Comparison of ENCODE assay signal across 18 cellular contexts in genomic region chr9:25603106-25603505, GRCh38.
"Had no signal": no experiment of that assay in that cellular context is flagged by ENCODE, and none has a peak within 500 bp of the region (broad histone marks: within the 10 kb centered on the region; RNA-seq: fewer than 3 reads in every experiment).

No MANE protein-coding gene starts in this region.

- H3K27me3 ChIP-seq: colonic mucosa, sigmoid colon, tibial artery had no signal

- DNase-seq: colonic mucosa; effector memory CD4-positive, alpha-beta T cell; kidney; naive B cell; psoas muscle; right cardiac atrium; sigmoid colon; stimulated activated CD4-positive, alpha-beta T cell treated with anti-CD3 and anti-CD28 coated beads, Interleukin-2, amount 100 ng/mL, for 24 hours; stimulated activated CD4-positive, alpha-beta T cell treated with anti-CD3 and anti-CD28 coated beads, Interleukin-4, amount 100 ng/mL, for 24 hours; stimulated activated naive CD4-positive, alpha-beta T cell treated with Interleukin-2 at 50 U/mL for 16 hours; substantia nigra; testis; tibial artery had no signal

- H3K4me1 ChIP-seq: colonic mucosa, psoas muscle, testis, tibial artery had no signal

- H3K9me3 ChIP-seq: colonic mucosa, mucosa of descending colon, psoas muscle, sigmoid colon, testis, tibial artery had no signal

- ATAC-seq: left lobe of liver; natural killer cell treated with Interleukin-12 subunit alpha and Interleukin-12 subunit beta and Interleukin-15 and Interleukin-18, amount 100 ng/mL, for 72 hours; psoas muscle; right cardiac atrium; stimulated activated effector memory CD8-positive, alpha-beta T cell treated with anti-CD3 and anti-CD28 coated beads, Interleukin-12 subunit alpha, Interleukin-12 subunit beta, amount 100 ng/mL, for 72 hours had no signal

- H3K27ac ChIP-seq: colonic mucosa, psoas muscle, testis, tibial artery had no signal

- H3K4me3 ChIP-seq: colonic mucosa, lung, mucosa of descending colon, psoas muscle, sigmoid colon, testis, tibial artery had no signal

- H3K36me3 ChIP-seq: colonic mucosa, sigmoid colon, tibial artery had no signal
